Comparison of ENCODE assay signal across 19 cellular contexts in the genomic region with DNA sequence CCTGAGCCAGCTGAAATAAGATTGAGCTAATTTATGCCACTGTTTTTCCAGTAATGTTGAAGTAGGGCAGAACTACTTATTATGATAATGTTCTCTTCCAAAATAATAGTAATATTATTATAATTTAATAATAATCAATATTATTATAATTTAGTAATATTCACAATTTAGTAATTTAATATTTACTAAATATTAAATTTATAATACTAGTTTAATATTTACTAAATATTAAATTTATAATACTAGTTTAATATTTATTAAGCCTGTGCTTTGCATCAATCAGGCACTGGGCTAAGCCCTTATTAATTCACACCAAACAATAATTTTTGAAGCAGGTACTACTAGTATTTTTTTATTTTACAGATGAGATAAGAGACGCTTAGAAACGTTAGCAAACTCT.
DNase-seq lines count a peak whose midpoint lies in the region; ATAC-seq, FAIRE-seq and TF ChIP-seq lines count a peak whose summit lies in the region.
"Had no signal": no experiment of that assay in that cellular context is flagged by ENCODE, and none has a peak within 500 bp of the region (broad histone marks: within the 10 kb centered on the region; RNA-seq: fewer than 3 reads in every experiment).

No MANE protein-coding gene starts in this region.

- H3K27me3 Mint-ChIP-seq in WTC11 (ENCODE audit: low read depth): no peaks in the 10 kb centered on the region; the same call in 1 of the 2 replicates
- no peaks in the 10 kb centered on the region for H3K27me3 Mint-ChIP-seq in T-helper 17 cell
- H3K27me3 Mint-ChIP-seq: CD4-positive, alpha-beta memory T cell had no signal

- H3K27ac ChIP-seq in small intestine (ENCODE audit: low read depth in 1 of 2, low read length in 1 of 2): no peak overlapping the region
- H3K27ac ChIP-seq: GM23248 had no signal

- no peak overlapping the region for H3K4me3 ChIP-seq in small intestine (ENCODE audit: low read depth in 1 of 2, low read length in 2 of 2)
- H3K4me3 ChIP-seq: GM23248 had no signal

- TF ChIP-seq CTCF in WTC11 (IDR thresholded peaks at IDR 0.05): no peak

- H3K36me3 Mint-ChIP-seq in WTC11: peaks cover 39% of the 10 kb centered on the region
- peaks cover 7% of the 10 kb centered on the region for H3K36me3 Mint-ChIP-seq in T-helper 17 cell (ENCODE audit: low read depth)

- FAIRE-seq in G401.6 (lab: Jason Lieb, UNC) (peak; percentile 82), frontal cortex (lab: Jason Lieb, UNC) (peak; percentile 88), small intestine (lab: Jason Lieb, UNC) (peak; percentile 67)
- FAIRE-seq: GM12892, H1 had no signal

- peaks cover 35% of the 10 kb centered on the region for H3K9me3 Mint-ChIP-seq in WTC11

- no peaks in the 10 kb centered on the region for H3K9me3 ChIP-seq in small intestine (ENCODE audit: control insufficient read depth, low read depth)
- no peaks in the 10 kb centered on the region for H3K9me3 ChIP-seq in T-helper 17 cell (ENCODE audit: control insufficient read depth, low read length, poor library complexity, severe bottlenecking)

- 83 to 87% (median 87%) methylated on average over 2 of the region's 2 CpGs for WGBS in small intestine, 3 donors

- H3K4me3 Mint-ChIP-seq in WTC11 (no peak overlapping the region), T-helper 17 cell (no peak overlapping the region)

- no peak for ATAC-seq in WTC11
- no peak for ATAC-seq in GM21576 (IDR thresholded peaks at IDR 0.05; ENCODE audit: unreplicated experiment)
- ATAC-seq in T-helper 17 cell: no peak
- no peak for ATAC-seq in HG03460 (IDR thresholded peaks at IDR 0.05; ENCODE audit: unreplicated experiment)

- CTCF ChIA-PET in WTC11 (lab: Charles Lee): no interaction called here

- no peaks in the 10 kb centered on the region for H3K4me1 ChIP-seq in small intestine (ENCODE audit: control insufficient read depth in 2 of 2, insufficient read depth in 1 of 2, low read depth in 1 of 2, low read length in 1 of 2)

- POLR2A ChIA-PET in WTC11 (lab: Charles Lee): no interaction called here

- H3K36me3 ChIP-seq in small intestine (ENCODE audit: control insufficient read depth in 2 of 2, insufficient read depth in 2 of 2, low read length in 2 of 2): no peaks in the 10 kb centered on the region

- H3K27me3 ChIP-seq in small intestine (ENCODE audit: control insufficient read depth in 2 of 2, insufficient read depth in 2 of 2, low read length in 2 of 2): no peaks in the 10 kb centered on the region

- no peak for DNase-seq in WTC11 (ENCODE audit: low spot score)
- no peak for DNase-seq in frontal cortex (ENCODE audit: low spot score in 2 of 2)
- no peak for DNase-seq in small intestine
- no peak for DNase-seq in T-helper 17 cell
- DNase-seq: 8988T; C1 segment of cervical spinal cord; Calu3; CD4-positive, alpha-beta memory T cell; COR-L47; DMS53; DMS79 treated with DMSO at 0.1 percent for 48 hours; GM23248; H7; HCEC 1CT had no signal

- H3K27ac Mint-ChIP-seq in WTC11: no peak overlapping the region
- no peak overlapping the region for H3K27ac Mint-ChIP-seq in T-helper 17 cell

- H3K4me1 Mint-ChIP-seq in WTC11 (no peaks in the 10 kb centered on the region), T-helper 17 cell (no peaks in the 10 kb centered on the region)
- H3K4me1 Mint-ChIP-seq: CD4-positive, alpha-beta memory T cell had no signal

TF ChIP-seq in WTC11, 78 proteins besides CTCF, POLR2A, EP300 and RAD21:
- no peak for TF ChIP-seq EMX1 (CRISPR knock-in tag; IDR thresholded peaks at IDR 0.05)
- TF ChIP-seq HMGA2 (CRISPR knock-in tag; IDR thresholded peaks at IDR 0.05): peak; percentile 98
